Comparison of ENCODE assay signal across 9 cellular contexts in genomic region chr21:30243691-30244090, GRCh38. TPM values are rescaled to one million over a fixed set of nuclear protein-coding genes. Genes with fewer than 3 reads are reported as not detected.
"Had no signal": no experiment of that assay in that cellular context is flagged by ENCODE, and none has a peak within 500 bp of the region (broad histone marks: within the 10 kb centered on the region; RNA-seq: fewer than 3 reads in every experiment).

No MANE protein-coding gene starts in this region.

- H3K4me1 ChIP-seq: HAP-1 had no signal

- DNase-seq: GOT3, H7, HFFc6, IMR-90 had no signal

- ATAC-seq: HCT116, K562 had no signal

- H3K4me3 ChIP-seq: HAP-1, K562 had no signal

- H3K27ac Mint-ChIP-seq: HFFc6 had no signal

- H3K9me3 ChIP-seq: HAP-1 had no signal

- H3K4me3 Mint-ChIP-seq: HFFc6 had no signal

- H3K36me3 ChIP-seq: HAP-1 had no signal

RNA-seq across cellular contexts. Expression of gene CLDN8, which starts 27.8 kb away (rescaled TPM):
- total RNA-seq: H4, H7, HFFc6, HT-29, IMR-90, K562 had no signal
- polyA plus RNA-seq: IMR-90, K562 had no signal

RNA-seq across cellular contexts. Expression of gene KRTAP24-1, which starts 39.1 kb away (rescaled TPM):
- total RNA-seq: H4, H7, HFFc6, HT-29, IMR-90, K562 had no signal
- polyA plus RNA-seq: IMR-90, K562 had no signal

RNA-seq across cellular contexts. Expression of gene KRTAP25-1, which starts 45.6 kb away (rescaled TPM):
- total RNA-seq: H4, H7, HFFc6, HT-29, IMR-90, K562 had no signal
- polyA plus RNA-seq: IMR-90, K562 had no signal
